In genomic region chr9:112094948-112095779, GRCh38 we compare ENCODE assay signal across 17 cellular contexts.
A peak's percentile ranks its signal among the peaks of the same experiment; 100 is the strongest.
DNase-seq lines count a peak whose midpoint lies in the region; ATAC-seq and TF ChIP-seq lines count a peak whose summit lies in the region.
"Had no signal": no experiment of that assay in that cellular context is flagged by ENCODE, and none has a peak within 500 bp of the region (broad histone marks: within the 10 kb centered on the region; RNA-seq: fewer than 3 reads in every experiment).

No MANE protein-coding gene starts in this region.

- intact Hi-C loops in Calu3 (cut with micrococcal nuclease; ENCODE audit: unreplicated experiment), result loop anchor here (2.0 to 10.0 kb wide), 2 partner anchors 110 to 266 kb away; no protein-coding TSS in a partner anchor
- intact Hi-C loops in activated T-helper 1 cell treated with anti-CD3 and anti-CD28 coated beads, Interleukin-12 subunit alpha, Interleukin-12 subunit beta, Interleukin-2, Interleukin-4 antibody, amounts not matched to agents 30 ng/mL and 10 ng/mL and 1 ng/mL, durations not matched to agents 14 hours and 24 hours and 36 hours (cut with micrococcal nuclease), result loop anchor here (5.0 kb wide), 4 partner anchors 87 to 622 kb away; partner anchors contain the start of genes INIP and KIAA1958

- no peak for ATAC-seq in activated naive CD8-positive, alpha-beta T cell treated with anti-CD3 and anti-CD28 coated beads, Interleukin-2, amount 10 ng/mL, durations not matched to agents 7 days and 5 days (ENCODE audit: low read depth)
- no peak for ATAC-seq in HG02588 (IDR thresholded peaks at IDR 0.05; ENCODE audit: unreplicated experiment)

- H3K9ac ChIP-seq in mucosa of stomach (ENCODE audit: low read length), result peak overlapping the region; percentile 47
- H3K9ac ChIP-seq: BLaER1 treated with 17β-estradiol and CSF1 and Interleukin-3, amounts not matched to agents 10 nM and 100 nM had no signal

- no TSS peak for BruUV-seq in Calu3 (replicated peaks; lab: Mats Ljungman, UMichigan)

- H3K27ac ChIP-seq in HEK293 (ENCODE audit: extremely low read depth, low read depth, low read length), result no peak overlapping the region
- H3K27ac ChIP-seq: BLaER1 treated with 17β-estradiol and CSF1 and Interleukin-3, amounts not matched to agents 10 nM and 100 nM had no signal

- no peak for TF ChIP-seq CTCF in Calu3 (IDR thresholded peaks at IDR 0.05; ENCODE audit: unreplicated experiment)
- TF ChIP-seq CTCF in HEK293 (tag by site-specific recombination; IDR thresholded peaks at IDR 0.05), result no peak

- DNase-seq in Calu3 (no peak), NCI-H774 (lab: John Stamatoyannopoulos, UW) (no peak)
- DNase-seq in activated naive CD8-positive, alpha-beta T cell treated with anti-CD3 and anti-CD28 coated beads, Interleukin-2, amount 10 ng/mL, durations not matched to agents 7 days and 5 days, result no peak
- DNase-seq in activated T-helper 1 cell treated with anti-CD3 and anti-CD28 coated beads, Interleukin-12 subunit alpha, Interleukin-12 subunit beta, Interleukin-2, Interleukin-4 antibody, amounts not matched to agents 30 ng/mL and 10 ng/mL and 1 ng/mL, durations not matched to agents 14 hours and 24 hours and 36 hours (ENCODE audit: low spot score), result no peak
- DNase-seq: activated naive CD4-positive, alpha-beta T cell; DMS79 treated with DMSO at 0.1 percent for 48 hours; foreskin melanocyte; NCI-H1105 treated with DMSO at 0.1 percent for 48 hours; NCI-H2171 treated with DMSO at 0.1 percent for 48 hours; SHP77 treated with DMSO at 0.1 percent for 48 hours; stimulated activated naive CD4-positive, alpha-beta T cell treated with Interleukin-2 at 50 U/mL for 16 hours had no signal

- H3K36me3 ChIP-seq in HEK293 (ENCODE audit: control insufficient read depth in 2 of 2, insufficient read depth in 1 of 2, low read length in 2 of 2), result peaks cover 0 to 12% of the 10 kb centered on the region in 2 experiments; a peak in 1 of 3 replicates
- H3K36me3 ChIP-seq in mucosa of stomach (ENCODE audit: control insufficient read depth, insufficient read depth, low read length), result no peaks in the 10 kb centered on the region
- H3K36me3 ChIP-seq: HAP-1 had no signal

- H3K27ac Mint-ChIP-seq in Calu3 (ENCODE audit: unreplicated experiment), result peak overlapping the region; percentile 5
- H3K27ac Mint-ChIP-seq in activated naive CD8-positive, alpha-beta T cell treated with anti-CD3 and anti-CD28 coated beads, Interleukin-2, amount 10 ng/mL, durations not matched to agents 7 days and 5 days, result peak overlapping the region; percentile 4
- no peak overlapping the region for H3K27ac Mint-ChIP-seq in activated T-helper 1 cell treated with anti-CD3 and anti-CD28 coated beads, Interleukin-12 subunit alpha, Interleukin-12 subunit beta, Interleukin-2, Interleukin-4 antibody, amounts not matched to agents 30 ng/mL and 10 ng/mL and 1 ng/mL, durations not matched to agents 14 hours and 24 hours and 36 hours
- H3K27ac Mint-ChIP-seq: mesothelial cell of epicardium had no signal

- peaks cover 10% of the 10 kb centered on the region for H3K4me1 Mint-ChIP-seq in Calu3 (ENCODE audit: low read depth, unreplicated experiment)
- peaks cover 28% of the 10 kb centered on the region for H3K4me1 Mint-ChIP-seq in activated naive CD8-positive, alpha-beta T cell treated with anti-CD3 and anti-CD28 coated beads, Interleukin-2, amount 10 ng/mL, durations not matched to agents 7 days and 5 days
- peaks cover 32% of the 10 kb centered on the region for H3K4me1 Mint-ChIP-seq in activated T-helper 1 cell treated with anti-CD3 and anti-CD28 coated beads, Interleukin-12 subunit alpha, Interleukin-12 subunit beta, Interleukin-2, Interleukin-4 antibody, amounts not matched to agents 30 ng/mL and 10 ng/mL and 1 ng/mL, durations not matched to agents 14 hours and 24 hours and 36 hours (ENCODE audit: low read depth)
- H3K4me1 Mint-ChIP-seq: mesothelial cell of epicardium had no signal

- H3K4me1 ChIP-seq in HEK293 (ENCODE audit: control insufficient read depth, insufficient read depth, low read length), result no peaks in the 10 kb centered on the region
- H3K4me1 ChIP-seq in mucosa of stomach (ENCODE audit: control insufficient read depth, insufficient read depth, low read length), result peaks cover 27% of the 10 kb centered on the region

- CTCF ChIA-PET in Calu3 (lab: Charles Lee) (no interaction called here), HEK293 (lab: Yijun Ruan, JAX) (interaction anchor here (0.5 to 3.5 kb wide), 5 partner anchors 15 to 748 kb away, joined by 3 to 26 read pairs (median 4); no protein-coding TSS in a partner anchor)

- H3K4me3 Mint-ChIP-seq in Calu3 (ENCODE audit: low read depth, unreplicated experiment), result no peak overlapping the region
- peak overlapping the region; percentile 44 for H3K4me3 Mint-ChIP-seq in activated naive CD8-positive, alpha-beta T cell treated with anti-CD3 and anti-CD28 coated beads, Interleukin-2, amount 10 ng/mL, durations not matched to agents 7 days and 5 days
- H3K4me3 Mint-ChIP-seq in activated T-helper 1 cell treated with anti-CD3 and anti-CD28 coated beads, Interleukin-12 subunit alpha, Interleukin-12 subunit beta, Interleukin-2, Interleukin-4 antibody, amounts not matched to agents 30 ng/mL and 10 ng/mL and 1 ng/mL, durations not matched to agents 14 hours and 24 hours and 36 hours, result no peak overlapping the region
- H3K4me3 Mint-ChIP-seq: mesothelial cell of epicardium had no signal

- POLR2A ChIA-PET in HEK293 (lab: Yijun Ruan, JAX), result interaction anchor here (2.1 kb wide), 1 partner anchor 284 kb away, joined by 5 read pairs; the partner anchor contains the start of gene HSDL2
- POLR2A ChIA-PET in activated naive CD8-positive, alpha-beta T cell treated with anti-CD3 and anti-CD28 coated beads, Interleukin-2, amount 10 ng/mL, durations not matched to agents 7 days and 5 days (lab: Charles Lee), result interaction anchor here (0.6 to 0.7 kb wide), 2 partner anchors 239 to 623 kb away, joined by 3 to 5 read pairs; partner anchors contain the start of genes INIP and PTBP3

- H3K27me3 Mint-ChIP-seq in Calu3 (ENCODE audit: unreplicated experiment), result no peaks in the 10 kb centered on the region
- no peaks in the 10 kb centered on the region for H3K27me3 Mint-ChIP-seq in activated naive CD8-positive, alpha-beta T cell treated with anti-CD3 and anti-CD28 coated beads, Interleukin-2, amount 10 ng/mL, durations not matched to agents 7 days and 5 days
- H3K27me3 Mint-ChIP-seq in activated T-helper 1 cell treated with anti-CD3 and anti-CD28 coated beads, Interleukin-12 subunit alpha, Interleukin-12 subunit beta, Interleukin-2, Interleukin-4 antibody, amounts not matched to agents 30 ng/mL and 10 ng/mL and 1 ng/mL, durations not matched to agents 14 hours and 24 hours and 36 hours (ENCODE audit: insufficient read depth), result no peaks in the 10 kb centered on the region

- H3K9me3 ChIP-seq in HEK293 (ENCODE audit: control insufficient read depth, insufficient read depth, low read depth, low read length), result no peaks in the 10 kb centered on the region
- no peaks in the 10 kb centered on the region for H3K9me3 ChIP-seq in mucosa of stomach (ENCODE audit: control insufficient read depth, low read length)
- H3K9me3 ChIP-seq: BLaER1 treated with 17β-estradiol and CSF1 and Interleukin-3, amounts not matched to agents 10 nM and 100 nM; HAP-1 had no signal

- H3K9me3 Mint-ChIP-seq in Calu3 (ENCODE audit: low read depth, unreplicated experiment), result no peaks in the 10 kb centered on the region
- no peaks in the 10 kb centered on the region for H3K9me3 Mint-ChIP-seq in activated naive CD8-positive, alpha-beta T cell treated with anti-CD3 and anti-CD28 coated beads, Interleukin-2, amount 10 ng/mL, durations not matched to agents 7 days and 5 days
- no peaks in the 10 kb centered on the region for H3K9me3 Mint-ChIP-seq in activated T-helper 1 cell treated with anti-CD3 and anti-CD28 coated beads, Interleukin-12 subunit alpha, Interleukin-12 subunit beta, Interleukin-2, Interleukin-4 antibody, amounts not matched to agents 30 ng/mL and 10 ng/mL and 1 ng/mL, durations not matched to agents 14 hours and 24 hours and 36 hours

- no peaks in the 10 kb centered on the region for H3K27me3 ChIP-seq in mucosa of stomach (ENCODE audit: control insufficient read depth, insufficient read depth, low read length)
- H3K27me3 ChIP-seq: BLaER1 treated with 17β-estradiol and CSF1 and Interleukin-3, amounts not matched to agents 10 nM and 100 nM had no signal

- no peak overlapping the region for H3K4me3 ChIP-seq in HEK293 (ENCODE audit: low read depth, low read length)
- H3K4me3 ChIP-seq in mucosa of stomach (ENCODE audit: low read length), result no peak overlapping the region
- H3K4me3 ChIP-seq: BLaER1 treated with 17β-estradiol and CSF1 and Interleukin-3, amounts not matched to agents 10 nM and 100 nM; HAP-1 had no signal

- H3K36me3 Mint-ChIP-seq in Calu3 (ENCODE audit: insufficient read depth, unreplicated experiment), result peaks cover 2% of the 10 kb centered on the region
- H3K36me3 Mint-ChIP-seq in activated naive CD8-positive, alpha-beta T cell treated with anti-CD3 and anti-CD28 coated beads, Interleukin-2, amount 10 ng/mL, durations not matched to agents 7 days and 5 days, result peaks cover 9% of the 10 kb centered on the region
- peaks cover 7% of the 10 kb centered on the region for H3K36me3 Mint-ChIP-seq in activated T-helper 1 cell treated with anti-CD3 and anti-CD28 coated beads, Interleukin-12 subunit alpha, Interleukin-12 subunit beta, Interleukin-2, Interleukin-4 antibody, amounts not matched to agents 30 ng/mL and 10 ng/mL and 1 ng/mL, durations not matched to agents 14 hours and 24 hours and 36 hours (ENCODE audit: low read depth)

TF ChIP-seq in HEK293, 187 proteins besides CTCF, POLR2A, EP300 and RAD21:
- TF ChIP-seq, protein P1, sequence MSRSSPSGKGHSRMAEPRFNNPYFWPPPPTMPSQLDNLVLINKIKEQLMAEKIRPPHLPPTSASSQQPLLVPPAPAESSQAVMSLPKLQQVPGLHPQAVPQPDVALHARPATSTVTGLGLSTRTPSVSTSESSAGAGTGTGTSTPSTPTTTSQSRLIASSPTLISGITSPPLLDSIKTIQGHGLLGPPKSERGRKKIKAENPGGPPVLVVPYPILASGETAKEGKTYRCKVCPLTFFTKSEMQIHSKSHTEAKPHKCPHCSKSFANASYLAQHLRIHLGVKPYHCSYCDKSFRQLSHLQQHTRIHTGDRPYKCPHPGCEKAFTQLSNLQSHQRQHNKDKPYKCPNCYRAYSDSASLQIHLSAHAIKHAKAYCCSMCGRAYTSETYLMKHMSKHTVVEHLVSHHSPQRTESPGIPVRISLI (tag by site-specific recombination; IDR thresholded peaks at IDR 0.05), result no peak
- 0 out of 2 replicates have a peak, but pooled peaks have one; percentile 19 for TF ChIP-seq SCRT2 (tag by site-specific recombination; IDR thresholded peaks at IDR 0.05)
